In genomic region chrX:15493118-15494082, GRCh38 we compare ENCODE assay signal across 8 cellular contexts. TPM values are rescaled to one million over a fixed set of nuclear protein-coding genes. Genes with fewer than 3 reads are reported as not detected.
DNase-seq lines count a peak whose midpoint lies in the region; ATAC-seq and TF ChIP-seq lines count a peak whose summit lies in the region.

PIR (minus strand) TSS chrX:15493333; CDS start chrX:15491257, 2,076 bp downstream.

- peaks cover 5% of the 10 kb centered on the region for H3K36me3 Mint-ChIP-seq in dendritic cell treated with granulocyte-macrophage colony-stimulating factor and Interleukin-4, amounts not matched to agents 40 ng/mL and 50 ng/mL, for 4 days (ENCODE audit: low read depth)

- peaks cover 4% of the 10 kb centered on the region for H3K27me3 Mint-ChIP-seq in dendritic cell treated with granulocyte-macrophage colony-stimulating factor and Interleukin-4, amounts not matched to agents 40 ng/mL and 50 ng/mL, for 4 days

- ATAC-seq in GM19035 (IDR thresholded peaks at IDR 0.05; ENCODE audit: unreplicated experiment) (peak; percentile 98), HG03280 (IDR thresholded peaks at IDR 0.05; ENCODE audit: unreplicated experiment) (peak; percentile 97), left lung (peak; percentile 99)

- peak within 1 kb of the TSS; percentile 31 to 51 for H3K4me3 ChIP-seq in left lung

- no peaks in the 10 kb centered on the region for H3K9me3 Mint-ChIP-seq in dendritic cell treated with granulocyte-macrophage colony-stimulating factor and Interleukin-4, amounts not matched to agents 40 ng/mL and 50 ng/mL, for 4 days

- H3K4me1 Mint-ChIP-seq in dendritic cell treated with granulocyte-macrophage colony-stimulating factor and Interleukin-4, amounts not matched to agents 40 ng/mL and 50 ng/mL, for 4 days (ENCODE audit: low read depth) = peaks cover 27% of the 10 kb centered on the region

- peak in 1 of 2 donors; percentile 17 for TF ChIP-seq CTCF in left lung (IDR thresholded peaks at IDR 0.05)

- H3K9me3 ChIP-seq in left lung = no peaks in the 10 kb centered on the region

- H3K27ac ChIP-seq in left lung = peak within 1 kb of the TSS; percentile 45 to 72

- no peaks in the 10 kb centered on the region for H3K4me1 ChIP-seq in left lung

- peaks cover 0 to 18% of the 10 kb centered on the region in 2 donors for H3K27me3 ChIP-seq in left lung

- peak within 1 kb of the TSS; percentile 79 for H3K27ac Mint-ChIP-seq in dendritic cell treated with granulocyte-macrophage colony-stimulating factor and Interleukin-4, amounts not matched to agents 40 ng/mL and 50 ng/mL, for 4 days

- intact Hi-C loops in dendritic cell treated with granulocyte-macrophage colony-stimulating factor and Interleukin-4, amounts not matched to agents 40 ng/mL and 50 ng/mL, for 4 days (cut with micrococcal nuclease) = no loop called here
- intact Hi-C loops in left lung (cut with DNase I) = no loop called here

- peak within 1 kb of the TSS; percentile 82 for H3K4me3 Mint-ChIP-seq in dendritic cell treated with granulocyte-macrophage colony-stimulating factor and Interleukin-4, amounts not matched to agents 40 ng/mL and 50 ng/mL, for 4 days

- DNase-seq in AML-193 (lab: John Stamatoyannopoulos, UW) (peak; percentile 37 to 64), NCI-H446 treated with DMSO at 0.1 percent for 48 hours (lab: John Stamatoyannopoulos, UW) (peak; percentile 57), left lung (peak; percentile 90 to 96)
- peak; percentile 32 to 45 for DNase-seq in activated CD4-positive, alpha-beta T cell treated with anti-CD3 and anti-CD28 coated beads for 4 hours
- DNase-seq in stimulated activated CD4-positive, alpha-beta T cell treated with anti-CD3 and anti-CD28 coated beads, Interleukin-4, amount 100 ng/mL, for 24 hours = peak; percentile 58

- H3K36me3 ChIP-seq in left lung = no peaks in the 10 kb centered on the region

RNA-seq across cellular contexts. Expression of gene PIR, which starts in this region (rescaled TPM):
- 10 to 100 TPM; 16.5 to 32.7 TPM for total RNA-seq in left lung

Comparison
In these comparisons a context has a peak if more than half of its experiments do, and no peak if none do; other contexts are left out.
1. Peak in every context shown above with its lines: DNase-seq, ATAC-seq, H3K4me3 ChIP-seq and H3K27ac ChIP-seq.
2. DNase-seq: peak in every context shown above with its lines; median percentile 93 in left lung; 58 in stimulated activated CD4-positive, alpha-beta T cell treated with anti-CD3 and anti-CD28 coated beads, Interleukin-4, amount 100 ng/mL, for 24 hours; 57 in NCI-H446 treated with DMSO at 0.1 percent for 48 hours; 50 in AML-193; 38 in activated CD4-positive, alpha-beta T cell treated with anti-CD3 and anti-CD28 coated beads for 4 hours.